ENCODE assay signal across 12 cellular contexts in the genomic region with DNA sequence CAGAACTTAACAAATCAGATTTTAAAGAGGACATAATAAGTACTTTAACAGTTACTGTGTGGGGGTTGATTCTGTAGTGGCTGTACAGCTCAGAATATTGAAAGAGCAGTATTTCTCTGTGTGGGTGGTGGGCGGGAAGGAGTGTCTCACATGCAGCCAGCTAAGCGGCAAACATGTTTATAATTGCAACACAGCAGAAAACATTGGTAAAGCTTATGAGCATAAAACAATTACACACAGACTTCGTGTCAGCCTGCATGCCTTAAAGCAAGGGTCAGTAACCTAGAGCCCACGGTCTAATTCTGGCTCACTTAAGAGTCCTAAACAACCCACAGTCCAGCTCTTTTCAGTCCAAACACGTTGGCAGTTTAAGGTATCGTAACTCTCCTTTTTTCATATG. TPM values are rescaled to one million over a fixed set of nuclear protein-coding genes. Genes with fewer than 3 reads are reported as not detected.
DNase-seq lines count a peak whose midpoint lies in the region; ATAC-seq, FAIRE-seq and TF ChIP-seq lines count a peak whose summit lies in the region.
"Had no signal": no experiment of that assay in that cellular context is flagged by ENCODE, and none has a peak within 500 bp of the region (broad histone marks: within the 10 kb centered on the region; RNA-seq: fewer than 3 reads in every experiment).

No MANE protein-coding gene starts in this region.

- peaks cover 9% of the 10 kb centered on the region for H3K27me3 Mint-ChIP-seq in HFFc6 (ENCODE audit: insufficient read depth)
- H3K27me3 Mint-ChIP-seq in nephron (ENCODE audit: low read depth), result no peaks in the 10 kb centered on the region
- no peaks in the 10 kb centered on the region for H3K27me3 Mint-ChIP-seq in glutamatergic neuron (ENCODE audit: unreplicated experiment)

- peak overlapping the region; percentile 32 for H3K4me3 Mint-ChIP-seq in HFFc6
- peak overlapping the region in 2 of 3 experiments; percentile 6 to 22 for H3K4me3 Mint-ChIP-seq in nephron
- H3K4me3 Mint-ChIP-seq in glutamatergic neuron (ENCODE audit: unreplicated experiment), result no peak overlapping the region
- H3K4me3 Mint-ChIP-seq: activated B cell treated with CpG ODN at 0.5 μM for 24 hours had no signal

- peak; percentile 37 for DNase-seq in AG10803 (ENCODE audit: low read depth)
- DNase-seq in HFFc6, result no peak
- DNase-seq in bronchial epithelial cell (ENCODE audit: low read depth), result peak; percentile 50
- DNase-seq in SW480 (ENCODE audit: low spot score), result no peak
- DNase-seq in glutamatergic neuron, result no peak
- DNase-seq in AML-193 (lab: John Stamatoyannopoulos, UW), result no peak
- DNase-seq: activated B cell treated with CpG ODN at 0.5 μM for 24 hours, gastrocnemius medialis, NCI-H226 had no signal

- H3K9me3 Mint-ChIP-seq in HFFc6, result no peaks in the 10 kb centered on the region
- H3K9me3 Mint-ChIP-seq in nephron, result no peaks in the 10 kb centered on the region
- H3K9me3 Mint-ChIP-seq in glutamatergic neuron (ENCODE audit: unreplicated experiment), result no peaks in the 10 kb centered on the region
- H3K9me3 Mint-ChIP-seq: activated B cell treated with CpG ODN at 0.5 μM for 24 hours had no signal

- no peaks in the 10 kb centered on the region for H3K27me3 ChIP-seq in bronchial epithelial cell (ENCODE audit: control insufficient read depth, insufficient read depth, low read length)
- H3K27me3 ChIP-seq: gastrocnemius medialis had no signal

- TF ChIP-seq CTCF in AG10803 (conservative IDR thresholded peaks at IDR 0.05; ENCODE audit: low read length) (no peak), HFFc6 (IDR thresholded peaks at IDR 0.05) (no peak), bronchial epithelial cell (IDR thresholded peaks at IDR 0.05; ENCODE audit: insufficient read depth, low read length, severe bottlenecking) (no peak), nephron (IDR thresholded peaks at IDR 0.05; ENCODE audit: unreplicated experiment in 3 of 3) (no peak), glutamatergic neuron (IDR thresholded peaks at IDR 0.05; ENCODE audit: partially characterized antibody, unreplicated experiment) (no peak)

- no peak for FAIRE-seq in bronchial epithelial cell (lab: Jason Lieb, UNC)
- FAIRE-seq: GM12892 had no signal

- ATAC-seq in HG03378 (IDR thresholded peaks at IDR 0.05; ENCODE audit: unreplicated experiment), result no peak
- ATAC-seq: gastrocnemius medialis had no signal

- H3K27ac Mint-ChIP-seq in HFFc6 (no peak overlapping the region), nephron (peak overlapping the region; percentile 7 to 56 (median 45)), glutamatergic neuron (ENCODE audit: unreplicated experiment) (no peak overlapping the region)
- H3K27ac Mint-ChIP-seq: activated B cell treated with CpG ODN at 0.5 μM for 24 hours had no signal

- H3K36me3 ChIP-seq in bronchial epithelial cell (ENCODE audit: control insufficient read depth, insufficient read depth, low read length), result no peaks in the 10 kb centered on the region
- H3K36me3 ChIP-seq: gastrocnemius medialis had no signal

- no peaks in the 10 kb centered on the region for H3K4me1 Mint-ChIP-seq in HFFc6 (ENCODE audit: low read depth)
- H3K4me1 Mint-ChIP-seq in nephron, result peaks cover 17% of the 10 kb centered on the region
- H3K4me1 Mint-ChIP-seq in glutamatergic neuron (ENCODE audit: low read depth, unreplicated experiment), result no peaks in the 10 kb centered on the region
- H3K4me1 Mint-ChIP-seq: activated B cell treated with CpG ODN at 0.5 μM for 24 hours had no signal

- H3K36me3 Mint-ChIP-seq in HFFc6 (ENCODE audit: low read depth) (no peaks in the 10 kb centered on the region), nephron (ENCODE audit: low read depth) (no peaks in the 10 kb centered on the region), glutamatergic neuron (ENCODE audit: unreplicated experiment) (no peaks in the 10 kb centered on the region)

- H3K4me3 ChIP-seq in AG10803 (ENCODE audit: low read length) (peak overlapping the region; percentile 14), bronchial epithelial cell (ENCODE audit: low read depth, low read length) (no peak overlapping the region)
- H3K4me3 ChIP-seq: gastrocnemius medialis had no signal

RNA-seq across cellular contexts. Expression of a gene that starts 24.7 kb away (rescaled TPM):
- total RNA-seq in HFFc6 (2021; fragmentation: NEBNext Ultra II Directional; extraction: Animal tissue kit (Norgen Biotek cat#: 25700)), result 10 to 100 TPM; 28.9 to 40.0 (median 33.3) TPM
- total RNA-seq in bronchial epithelial cell (46.6 and 50.0 TPM in 2 replicates), glutamatergic neuron (ENCODE audit: unreplicated experiment) (40.2 TPM)

Comparison
In these comparisons a context has a peak if more than half of its experiments do, and no peak if none do; other contexts are left out.
1. DNase-seq: peak in AG10803 (single experiment) and bronchial epithelial cell (single experiment); none in HFFc6 (single experiment), SW480 (single experiment), glutamatergic neuron (single experiment) and AML-193 (0 of 2).
2. H3K27ac Mint-ChIP-seq: peak in nephron (3 of 3); none in HFFc6 (single experiment) and glutamatergic neuron (single experiment).